Comparison of ENCODE assay signal across 22 cellular contexts in genomic region chrX:18151157-18151556, GRCh38.
DNase-seq lines count a peak whose midpoint lies in the region; ATAC-seq, FAIRE-seq and TF ChIP-seq lines count a peak whose summit lies in the region.
"Had no signal": no experiment of that assay in that cellular context is flagged by ENCODE, and none has a peak within 500 bp of the region (broad histone marks: within the 10 kb centered on the region; RNA-seq: fewer than 3 reads in every experiment).

No MANE protein-coding gene starts in this region.

- FAIRE-seq in astrocyte (lab: Jason Lieb, UNC) = peak; percentile 71
- FAIRE-seq: A204.1, G401.6, GM12892, H1 had no signal

- no peaks in the 10 kb centered on the region for H3K9me3 Mint-ChIP-seq in astrocyte (ENCODE audit: unreplicated experiment)
- H3K9me3 Mint-ChIP-seq: CD8-positive, alpha-beta T cell had no signal

- H3K36me3 Mint-ChIP-seq in astrocyte (ENCODE audit: low read depth, unreplicated experiment) = no peaks in the 10 kb centered on the region
- H3K36me3 Mint-ChIP-seq: CD4-positive, CD25-positive, alpha-beta regulatory T cell; CD8-positive, alpha-beta T cell had no signal

- intact Hi-C loops in Right ventricle myocardium superior (cut with DNase I) (no loop called here), left cardiac atrium (cut with DNase I) (no loop called here), posterior vena cava (cut with DNase I) (loop anchor here in 1 of 2 donors (10.0 kb wide), 1 partner anchor 116 kb away; no protein-coding TSS in a partner anchor)

- no peak overlapping the region for H3K27ac Mint-ChIP-seq in astrocyte (ENCODE audit: unreplicated experiment)
- H3K27ac Mint-ChIP-seq: B cell; CD8-positive, alpha-beta T cell had no signal

- H3K79me2 ChIP-seq in astrocyte (ENCODE audit: insufficient read depth, low read length) = no peaks in the 10 kb centered on the region

- no peaks in the 10 kb centered on the region for H4K20me1 ChIP-seq in astrocyte (ENCODE audit: insufficient read depth, low read length)
- H4K20me1 ChIP-seq: BLaER1 had no signal

- H3K4me1 ChIP-seq in astrocyte (ENCODE audit: insufficient read depth, low read length) (no peaks in the 10 kb centered on the region), right atrium auricular region (no peaks in the 10 kb centered on the region)
- H3K4me1 ChIP-seq: BLaER1, Caco-2 had no signal

- peaks cover 2% of the 10 kb centered on the region for H3K27me3 Mint-ChIP-seq in astrocyte (ENCODE audit: low read depth, unreplicated experiment)
- H3K27me3 Mint-ChIP-seq: B cell; CD4-positive, CD25-positive, alpha-beta regulatory T cell had no signal

- peak; percentile 56 for ATAC-seq in Right ventricle myocardium superior (ENCODE audit: poor library complexity)
- no peak for ATAC-seq in left cardiac atrium
- ATAC-seq: CD8-positive, alpha-beta T cell had no signal

- no peak overlapping the region for H2AFZ ChIP-seq in astrocyte (ENCODE audit: low read depth, low read length)
- H2AFZ ChIP-seq: GM23248 had no signal

- H3K36me3 ChIP-seq in astrocyte (ENCODE audit: insufficient read depth, low read length) (no peaks in the 10 kb centered on the region), right atrium auricular region (no peaks in the 10 kb centered on the region)
- H3K36me3 ChIP-seq: BLaER1 had no signal

- no peak for DNase-seq in Right ventricle myocardium superior
- DNase-seq in left cardiac atrium = no peak
- DNase-seq in astrocyte (ENCODE audit: low read depth) = no peak
- DNase-seq in right atrium auricular region (ENCODE audit: low spot score) = no peak
- no peak for DNase-seq in stimulated activated CD4-positive, alpha-beta T cell treated with anti-CD3 and anti-CD28 coated beads, Interleukin-1b, Interleukin-23, amount 100 ng/mL, for 48 hours
- no peak for DNase-seq in posterior vena cava (ENCODE audit: low spot score)
- DNase-seq: Caco-2; CD4-positive, CD25-positive, alpha-beta regulatory T cell; CD8-positive, alpha-beta T cell; DMS153; DND-41; GM23248; H7; HCEC 1CT had no signal

- H3K4me1 Mint-ChIP-seq in astrocyte (ENCODE audit: low read depth, unreplicated experiment) = no peaks in the 10 kb centered on the region
- H3K4me1 Mint-ChIP-seq: B cell; CD4-positive, CD25-positive, alpha-beta regulatory T cell had no signal

- no peak overlapping the region for H3K27ac ChIP-seq in astrocyte (ENCODE audit: low read depth, low read length)
- peak overlapping the region; percentile 62 to 75 for H3K27ac ChIP-seq in right atrium auricular region
- H3K27ac ChIP-seq: 22Rv1, BLaER1, C4-2B, GM23248 had no signal

- TF ChIP-seq CTCF in astrocyte (IDR thresholded peaks at IDR 0.05; ENCODE audit: insufficient read depth, low read depth, low read length) (no peak), right atrium auricular region (IDR thresholded peaks at IDR 0.05) (no peak)

- H3K9me3 ChIP-seq in astrocyte (ENCODE audit: insufficient read depth, low read depth, low read length) = no peaks in the 10 kb centered on the region
- H3K9me3 ChIP-seq in right atrium auricular region = no peaks in the 10 kb centered on the region
- H3K9me3 ChIP-seq: BLaER1, Caco-2 had no signal

- no peak overlapping the region for H3K9ac ChIP-seq in astrocyte (ENCODE audit: low read length)
- H3K9ac ChIP-seq: BLaER1, GM23248 had no signal

- no peak overlapping the region for H3K4me3 Mint-ChIP-seq in astrocyte (ENCODE audit: unreplicated experiment)
- H3K4me3 Mint-ChIP-seq: B cell; CD4-positive, CD25-positive, alpha-beta regulatory T cell; CD8-positive, alpha-beta T cell had no signal

- no peak overlapping the region for H3K4me2 ChIP-seq in astrocyte (ENCODE audit: low read length)
- H3K4me2 ChIP-seq: BLaER1 had no signal

- H3K4me3 ChIP-seq in astrocyte (ENCODE audit: insufficient read depth, low read depth, low read length) (no peak overlapping the region), right atrium auricular region (no peak overlapping the region)
- H3K4me3 ChIP-seq: BLaER1, GM23248 had no signal

- no peaks in the 10 kb centered on the region for H3K27me3 ChIP-seq in astrocyte (ENCODE audit: insufficient read depth, low read length)
- no peaks in the 10 kb centered on the region for H3K27me3 ChIP-seq in right atrium auricular region
